5 cellular contexts compared by ENCODE assay signal in genomic region chr10:100618091-100618615, GRCh38.
"Had no signal": no experiment of that assay in that cellular context is flagged by ENCODE, and none has a peak within 500 bp of the region (broad histone marks: within the 10 kb centered on the region; RNA-seq: fewer than 3 reads in every experiment).

No MANE protein-coding gene starts in this region.

- ATAC-seq: GM23338, K562 had no signal

- DNase-seq: H9, HCEC 1CT, IMR-90 had no signal

- H3K4me3 ChIP-seq: GM23338, K562 had no signal
